ENCODE assay signal across 1 cellular context in genomic region chr7:99504603-99505323, GRCh38.
TF ChIP-seq lines count a peak whose summit lies in the region.

Gene ZKSCAN5 (plus strand): TSS chr7:99504662. CDS start chr7:99506045, 1,383 bp downstream.

TF ChIP-seq in SK-N-SH, 30 proteins besides CTCF, POLR2A, EP300 and RAD21 (continued from another document):
- TF ChIP-seq, protein P1, sequence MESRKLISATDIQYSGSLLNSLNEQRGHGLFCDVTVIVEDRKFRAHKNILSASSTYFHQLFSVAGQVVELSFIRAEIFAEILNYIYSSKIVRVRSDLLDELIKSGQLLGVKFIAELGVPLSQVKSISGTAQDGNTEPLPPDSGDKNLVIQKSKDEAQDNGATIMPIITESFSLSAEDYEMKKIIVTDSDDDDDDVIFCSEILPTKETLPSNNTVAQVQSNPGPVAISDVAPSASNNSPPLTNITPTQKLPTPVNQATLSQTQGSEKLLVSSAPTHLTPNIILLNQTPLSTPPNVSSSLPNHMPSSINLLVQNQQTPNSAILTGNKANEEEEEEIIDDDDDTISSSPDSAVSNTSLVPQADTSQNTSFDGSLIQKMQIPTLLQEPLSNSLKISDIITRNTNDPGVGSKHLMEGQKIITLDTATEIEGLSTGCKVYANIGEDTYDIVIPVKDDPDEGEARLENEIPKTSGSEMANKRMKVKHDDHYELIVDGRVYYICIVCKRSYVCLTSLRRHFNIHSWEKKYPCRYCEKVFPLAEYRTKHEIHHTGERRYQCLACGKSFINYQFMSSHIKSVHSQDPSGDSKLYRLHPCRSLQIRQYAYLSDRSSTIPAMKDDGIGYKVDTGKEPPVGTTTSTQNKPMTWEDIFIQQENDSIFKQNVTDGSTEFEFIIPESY (IDR thresholded peaks at IDR 0.05; ENCODE audit: borderline replicate concordance, low read depth): peak; percentile 92
- TF ChIP-seq, protein P2, sequence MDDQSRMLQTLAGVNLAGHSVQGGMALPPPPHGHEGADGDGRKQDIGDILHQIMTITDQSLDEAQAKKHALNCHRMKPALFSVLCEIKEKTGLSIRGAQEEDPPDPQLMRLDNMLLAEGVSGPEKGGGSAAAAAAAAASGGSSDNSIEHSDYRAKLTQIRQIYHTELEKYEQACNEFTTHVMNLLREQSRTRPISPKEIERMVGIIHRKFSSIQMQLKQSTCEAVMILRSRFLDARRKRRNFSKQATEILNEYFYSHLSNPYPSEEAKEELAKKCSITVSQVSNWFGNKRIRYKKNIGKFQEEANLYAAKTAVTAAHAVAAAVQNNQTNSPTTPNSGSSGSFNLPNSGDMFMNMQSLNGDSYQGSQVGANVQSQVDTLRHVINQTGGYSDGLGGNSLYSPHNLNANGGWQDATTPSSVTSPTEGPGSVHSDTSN (IDR thresholded peaks at IDR 0.05): peak; percentile 30
- no peak for TF ChIP-seq TCF12 (IDR thresholded peaks at IDR 0.05)
- peak; percentile 57 for TF ChIP-seq YY1 (IDR thresholded peaks at IDR 0.05; ENCODE audit: low read depth)
- TF ChIP-seq RXRA (IDR thresholded peaks at IDR 0.05; ENCODE audit: borderline replicate concordance, low read depth): no peak
- TF ChIP-seq FOSL2 (IDR thresholded peaks at IDR 0.05; ENCODE audit: borderline replicate concordance, low read depth): no peak
- TF ChIP-seq ELF1 (IDR thresholded peaks at IDR 0.05): peak; percentile 99
- TF ChIP-seq NRF1 (IDR thresholded peaks at IDR 0.05; ENCODE audit: low read depth, low read length): no peak
- 0 out of 2 replicates have a peak, but pooled peaks have one; percentile 44 for TF ChIP-seq FOXJ3 (CRISPR knock-in tag; IDR thresholded peaks at IDR 0.05)
- TF ChIP-seq SIN3A (IDR thresholded peaks at IDR 0.05; ENCODE audit: borderline replicate concordance, low read depth, low read length): peak; percentile 80
- TF ChIP-seq, protein P3, sequence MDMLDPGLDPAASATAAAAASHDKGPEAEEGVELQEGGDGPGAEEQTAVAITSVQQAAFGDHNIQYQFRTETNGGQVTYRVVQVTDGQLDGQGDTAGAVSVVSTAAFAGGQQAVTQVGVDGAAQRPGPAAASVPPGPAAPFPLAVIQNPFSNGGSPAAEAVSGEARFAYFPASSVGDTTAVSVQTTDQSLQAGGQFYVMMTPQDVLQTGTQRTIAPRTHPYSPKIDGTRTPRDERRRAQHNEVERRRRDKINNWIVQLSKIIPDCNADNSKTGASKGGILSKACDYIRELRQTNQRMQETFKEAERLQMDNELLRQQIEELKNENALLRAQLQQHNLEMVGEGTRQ (IDR thresholded peaks at IDR 0.05; ENCODE audit: borderline replicate concordance, low read depth, low read length): no peak
